Comparison of ENCODE assay signal across 1 cellular context in genomic region chr6:10747251-10747972, GRCh38.
TF ChIP-seq lines count a peak whose summit lies in the region.

Gene TMEM14B, plus strand, starts transcription at chr6:10747805. Its CDS starts 1,441 bp downstream, at chr6:10749246.

TF ChIP-seq in HepG2, 621 proteins besides CTCF, POLR2A, EP300 and RAD21 (continued from another document and continues in another):
- TF ChIP-seq PAF1 (CRISPR knock-in tag; IDR thresholded peaks at IDR 0.05): no peak
- TF ChIP-seq ZNF607 (CRISPR knock-in tag; IDR thresholded peaks at IDR 0.05; ENCODE audit: borderline replicate concordance): peak; percentile 86
- TF ChIP-seq ZNF83 (CRISPR knock-in tag; IDR thresholded peaks at IDR 0.05; ENCODE audit: borderline replicate concordance): no peak
- no peak for TF ChIP-seq ZNF552 (CRISPR knock-in tag; IDR thresholded peaks at IDR 0.05; ENCODE audit: borderline replicate concordance)
- TF ChIP-seq PLRG1 (conservative IDR thresholded peaks at IDR 0.05): no peak
- TF ChIP-seq DBP (CRISPR knock-in tag; IDR thresholded peaks at IDR 0.05; ENCODE audit: not compliant biosample characterization): peak; percentile 32
- no peak for TF ChIP-seq DNMT1 (CRISPR knock-in tag; IDR thresholded peaks at IDR 0.05)
- TF ChIP-seq JUNB (CRISPR knock-in tag; IDR thresholded peaks at IDR 0.05; ENCODE audit: borderline replicate concordance): no peak
- no peak for TF ChIP-seq GTF2F1 (IDR thresholded peaks at IDR 0.05; ENCODE audit: low read length)
- peak; percentile 76 for TF ChIP-seq YY1 (IDR thresholded peaks at IDR 0.05; ENCODE audit: insufficient read depth, insufficient replicate concordance, low read depth, low read length)
- TF ChIP-seq PRPF4 (IDR thresholded peaks at IDR 0.05; ENCODE audit: low read depth, low read length, poor library complexity, severe bottlenecking): no peak
- peak; percentile 93 for TF ChIP-seq ZFX (CRISPR knock-in tag; IDR thresholded peaks at IDR 0.05; ENCODE audit: low read depth)
- 0 out of 2 replicates have a peak, but pooled peaks have one; percentile 40 for TF ChIP-seq ZBTB21 (CRISPR knock-in tag; IDR thresholded peaks at IDR 0.05)
- peak; percentile 96 for TF ChIP-seq ARNT2 (CRISPR knock-in tag; IDR thresholded peaks at IDR 0.05; ENCODE audit: low read depth)
- TF ChIP-seq ZNF513 (CRISPR knock-in tag; conservative IDR thresholded peaks at IDR 0.05): no peak
- TF ChIP-seq MED1 (CRISPR knock-in tag; IDR thresholded peaks at IDR 0.05): peak; percentile 76; the same call in 1 of the 2 replicates
- TF ChIP-seq RFXANK (CRISPR knock-in tag; IDR thresholded peaks at IDR 0.05): 0 out of 2 replicates have a peak, but pooled peaks have one; percentile 52
- TF ChIP-seq HCFC1 (IDR thresholded peaks at IDR 0.05; ENCODE audit: low read depth, low read length): peak; percentile 56
- TF ChIP-seq HNRNPLL (IDR thresholded peaks at IDR 0.05; ENCODE audit: low read depth, low read length, poor library complexity, severe bottlenecking): peak; percentile 98
- TF ChIP-seq ZNF432 (CRISPR knock-in tag; IDR thresholded peaks at IDR 0.05; ENCODE audit: borderline replicate concordance): no peak
- no peak for TF ChIP-seq ZNF468 (CRISPR knock-in tag; IDR thresholded peaks at IDR 0.05)
- peak; percentile 59 for TF ChIP-seq NFYC (CRISPR knock-in tag; IDR thresholded peaks at IDR 0.05)
- peak; percentile 83; the same call in 1 of the 2 replicates for TF ChIP-seq TP53 (CRISPR knock-in tag; conservative IDR thresholded peaks at IDR 0.05)
- no peak for TF ChIP-seq ZNF251 (CRISPR knock-in tag; IDR thresholded peaks at IDR 0.05)
- TF ChIP-seq THAP8 (CRISPR knock-in tag; IDR thresholded peaks at IDR 0.05; ENCODE audit: borderline replicate concordance): peak; percentile 93; the same call in 1 of the 2 replicates
- TF ChIP-seq NR0B2 (CRISPR knock-in tag; IDR thresholded peaks at IDR 0.05): peak; percentile 95
- no peak for TF ChIP-seq TOPORS (CRISPR knock-in tag; IDR thresholded peaks at IDR 0.05)
- TF ChIP-seq IKZF5 (CRISPR knock-in tag; IDR thresholded peaks at IDR 0.05): peak; percentile 95
- peak; percentile 91; the same call in 1 of the 2 replicates for TF ChIP-seq ZNF446 (CRISPR knock-in tag; IDR thresholded peaks at IDR 0.05)
- TF ChIP-seq HOXA7 (CRISPR knock-in tag; IDR thresholded peaks at IDR 0.05): no peak
- TF ChIP-seq ZNF354B (CRISPR knock-in tag; IDR thresholded peaks at IDR 0.05): peak; percentile 68; the same call in 1 of the 2 replicates
- peak; percentile 93 for TF ChIP-seq DRAP1 (CRISPR knock-in tag; IDR thresholded peaks at IDR 0.05)
- no peak; the same call in 1 of the 2 replicates for TF ChIP-seq CENPBD1 (CRISPR knock-in tag; IDR thresholded peaks at IDR 0.05; ENCODE audit: borderline replicate concordance, low read depth)
- TF ChIP-seq ZNF253 (CRISPR knock-in tag; IDR thresholded peaks at IDR 0.05; ENCODE audit: borderline replicate concordance): no peak; the same call in 1 of the 2 replicates
- no peak for TF ChIP-seq HNRNPUL1 (IDR thresholded peaks at IDR 0.05; ENCODE audit: low read depth, low read length)
- peak; percentile 74; the same call in 1 of the 2 replicates for TF ChIP-seq POLR2AphosphoS2 (IDR thresholded peaks at IDR 0.05; ENCODE audit: low read depth, low read length)
- TF ChIP-seq ZNF761 (CRISPR knock-in tag; conservative IDR thresholded peaks at IDR 0.05): peak; percentile 45; the same call in 1 of the 2 replicates
- no peak for TF ChIP-seq THYN1 (CRISPR knock-in tag; IDR thresholded peaks at IDR 0.05; ENCODE audit: borderline replicate concordance, low read depth)
- TF ChIP-seq GFI1 (CRISPR knock-in tag; IDR thresholded peaks at IDR 0.05; ENCODE audit: borderline replicate concordance): peak; percentile 40; the same call in 1 of the 2 replicates
- TF ChIP-seq SP5 (CRISPR knock-in tag; IDR thresholded peaks at IDR 0.05; ENCODE audit: borderline replicate concordance, low read depth): peak; percentile 97
- peak; percentile 90; the same call in 1 of the 2 replicates for TF ChIP-seq MXD1 (CRISPR knock-in tag; IDR thresholded peaks at IDR 0.05)
- no peak for TF ChIP-seq ZNF12 (CRISPR knock-in tag; IDR thresholded peaks at IDR 0.05)
- TF ChIP-seq TMF1 (CRISPR knock-in tag; IDR thresholded peaks at IDR 0.05; ENCODE audit: low read depth): no peak; the same call in 1 of the 2 replicates
- no peak; the same call in 1 of the 2 replicates for TF ChIP-seq FLYWCH1 (CRISPR knock-in tag; IDR thresholded peaks at IDR 0.05)
- TF ChIP-seq KDM4B (CRISPR knock-in tag; IDR thresholded peaks at IDR 0.05): no peak
- TF ChIP-seq ZNF317 (CRISPR knock-in tag; IDR thresholded peaks at IDR 0.05): peak; percentile 87
- TF ChIP-seq CEBPB (IDR thresholded peaks at IDR 0.05; ENCODE audit: borderline replicate concordance, low read depth, low read length): peak; percentile 86
- TF ChIP-seq THRA (CRISPR knock-in tag; IDR thresholded peaks at IDR 0.05; ENCODE audit: borderline replicate concordance): peak; percentile 82
- no peak for TF ChIP-seq TCF7 (IDR thresholded peaks at IDR 0.05; ENCODE audit: low read depth)
- TF ChIP-seq ZNF746 (CRISPR knock-in tag; IDR thresholded peaks at IDR 0.05): no peak
- no peak for TF ChIP-seq ZNF7 (CRISPR knock-in tag; IDR thresholded peaks at IDR 0.05)
- TF ChIP-seq GRHL1 (CRISPR knock-in tag; conservative IDR thresholded peaks at IDR 0.05): no peak
- TF ChIP-seq TRAFD1 (CRISPR knock-in tag; IDR thresholded peaks at IDR 0.05; ENCODE audit: borderline replicate concordance): peak; percentile 28; the same call in 1 of the 2 replicates
- TF ChIP-seq SYNCRIP (IDR thresholded peaks at IDR 0.05; ENCODE audit: insufficient read depth, low read depth, low read length): no peak
- no peak for TF ChIP-seq ZC3H4 (CRISPR knock-in tag; IDR thresholded peaks at IDR 0.05; ENCODE audit: borderline replicate concordance)
- TF ChIP-seq ZNF564 (CRISPR knock-in tag; IDR thresholded peaks at IDR 0.05): no peak; the same call in 1 of the 2 replicates
- TF ChIP-seq ARNT (IDR thresholded peaks at IDR 0.05): no peak
- TF ChIP-seq HMGA1 (CRISPR knock-in tag; conservative IDR thresholded peaks at IDR 0.05): no peak
- no peak for TF ChIP-seq NPAS2 (CRISPR knock-in tag; IDR thresholded peaks at IDR 0.05; ENCODE audit: borderline replicate concordance)
- 0 out of 2 replicates have a peak, but pooled peaks have one; percentile 51 for TF ChIP-seq ETV6 (CRISPR knock-in tag; conservative IDR thresholded peaks at IDR 0.05)
- peak; percentile 79; the same call in 1 of the 2 replicates for TF ChIP-seq ZNF576 (CRISPR knock-in tag; IDR thresholded peaks at IDR 0.05)
- peak; percentile 89 for TF ChIP-seq RXRB (CRISPR knock-in tag; IDR thresholded peaks at IDR 0.05; ENCODE audit: borderline replicate concordance)
- peak; percentile 97 for TF ChIP-seq KDM5B (CRISPR knock-in tag; IDR thresholded peaks at IDR 0.05; ENCODE audit: borderline replicate concordance)
- peak; percentile 94 for TF ChIP-seq ZNF614 (CRISPR knock-in tag; IDR thresholded peaks at IDR 0.05; ENCODE audit: borderline replicate concordance)
- TF ChIP-seq ZNF329 (CRISPR knock-in tag; IDR thresholded peaks at IDR 0.05; ENCODE audit: low read depth): peak; percentile 81
